ENCODE assay signal across 10 cellular contexts in the genomic region with DNA sequence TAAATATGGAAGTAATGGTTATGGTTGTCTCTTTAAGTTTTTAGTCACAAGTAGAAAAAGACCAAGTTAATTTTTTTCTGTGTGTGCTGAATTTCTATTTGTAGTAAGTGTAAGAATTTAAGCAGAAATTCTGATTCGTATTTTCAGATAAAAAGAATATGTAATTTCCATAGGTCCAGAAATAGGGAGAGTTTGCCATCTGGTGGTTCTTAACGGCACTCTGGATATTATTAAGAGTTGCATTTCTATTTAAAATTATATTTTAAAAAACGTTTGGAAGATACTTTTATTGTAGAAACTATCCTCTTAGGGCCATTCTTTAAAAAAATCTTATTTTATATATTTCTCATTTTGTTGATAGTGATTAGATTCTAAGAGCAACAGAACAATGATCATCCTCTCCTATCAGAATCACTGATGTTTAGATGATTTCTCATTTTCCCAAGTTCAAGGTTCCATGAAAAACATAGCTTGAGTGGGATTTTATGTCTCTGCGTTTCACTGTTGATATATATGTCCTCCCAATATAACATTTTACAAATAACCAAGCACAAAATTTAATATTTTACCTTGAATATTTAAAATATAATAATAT.
DNase-seq lines count a peak whose midpoint lies in the region; ATAC-seq and TF ChIP-seq lines count a peak whose summit lies in the region.
"Had no signal": no experiment of that assay in that cellular context is flagged by ENCODE, and none has a peak within 500 bp of the region (broad histone marks: within the 10 kb centered on the region; RNA-seq: fewer than 3 reads in every experiment).

No MANE protein-coding gene starts in this region.

- H3K4me3 ChIP-seq in left ventricle myocardium inferior (no peak overlapping the region), right atrium auricular region (no peak overlapping the region), SK-N-MC (peak overlapping the region; percentile 45)

- H3K9me3 ChIP-seq in left ventricle myocardium inferior (replicated peaks) (no peaks in the 10 kb centered on the region), right atrium auricular region (no peaks in the 10 kb centered on the region), SK-N-MC (ENCODE audit: low read depth, low read length) (no peaks in the 10 kb centered on the region)

- ATAC-seq in GM18867 (IDR thresholded peaks at IDR 0.05; ENCODE audit: unreplicated experiment) (no peak), HG03175 (IDR thresholded peaks at IDR 0.05; ENCODE audit: unreplicated experiment) (no peak)
- ATAC-seq: Right ventricle myocardium inferior had no signal

- intact Hi-C loops in left ventricle myocardium inferior (cut with micrococcal nuclease): no loop called here

- DNase-seq in left ventricle myocardium inferior: no peak
- DNase-seq in right atrium auricular region (ENCODE audit: low spot score): no peak
- DNase-seq in SK-N-MC (ENCODE audit: low read depth, low spot score): no peak
- peak; percentile 13 for DNase-seq in germinal center (ENCODE audit: low spot score)
- DNase-seq in NCI-H774 (lab: John Stamatoyannopoulos, UW): no peak
- DNase-seq in DMS79 (lab: John Stamatoyannopoulos, UW): no peak
- DNase-seq: activated naive CD8-positive, alpha-beta T cell treated with anti-CD3 and anti-CD28 coated beads, Interleukin-2, amount 10 ng/mL, durations not matched to agents 7 days and 5 days had no signal

- H3K36me3 ChIP-seq in left ventricle myocardium inferior: peaks cover 25% of the 10 kb centered on the region
- H3K36me3 ChIP-seq in right atrium auricular region: no peaks in the 10 kb centered on the region
- H3K36me3 ChIP-seq in SK-N-MC (ENCODE audit: insufficient read depth, low read length): no peaks in the 10 kb centered on the region; the same call in 1 of the 2 replicates

- H3K4me1 ChIP-seq in left ventricle myocardium inferior: no peaks in the 10 kb centered on the region
- H3K4me1 ChIP-seq in right atrium auricular region: no peaks in the 10 kb centered on the region

- no peaks in the 10 kb centered on the region for H3K27me3 ChIP-seq in left ventricle myocardium inferior (ENCODE audit: low read depth)
- no peaks in the 10 kb centered on the region for H3K27me3 ChIP-seq in right atrium auricular region

- TF ChIP-seq CTCF in left ventricle myocardium inferior (IDR thresholded peaks at IDR 0.05; ENCODE audit: borderline replicate concordance) (peak; percentile 44), right atrium auricular region (IDR thresholded peaks at IDR 0.05) (peak in 1 of 2 donors; percentile 61)

- H3K27ac ChIP-seq in left ventricle myocardium inferior (replicated peaks): no peak overlapping the region
- no peak overlapping the region for H3K27ac ChIP-seq in right atrium auricular region
- H3K27ac ChIP-seq in SK-N-MC: peak overlapping the region; percentile 35; the same call in 1 of the 2 replicates

- H3K9ac ChIP-seq in SK-N-MC (ENCODE audit: insufficient read length): peak overlapping the region; percentile 51
